Comparison of ENCODE assay signal across 9 cellular contexts in genomic region chr16:50697421-50697715, GRCh38. TPM values are rescaled to one million over a fixed set of nuclear protein-coding genes. Genes with fewer than 3 reads are reported as not detected.
DNase-seq lines count a peak whose midpoint lies in the region; ATAC-seq and TF ChIP-seq lines count a peak whose summit lies in the region.
"Had no signal": no experiment of that assay in that cellular context is flagged by ENCODE, and none has a peak within 500 bp of the region (broad histone marks: within the 10 kb centered on the region; RNA-seq: fewer than 3 reads in every experiment).

No MANE protein-coding gene starts in this region.

- no peaks in the 10 kb centered on the region for H3K9me3 ChIP-seq in CD8-positive, alpha-beta T cell (ENCODE audit: low read length)
- H3K9me3 ChIP-seq in Peyer's patch (no peaks in the 10 kb centered on the region), psoas muscle (no peaks in the 10 kb centered on the region)

- no peak for ATAC-seq in CD8-positive, alpha-beta T cell
- no peak for ATAC-seq in psoas muscle
- no peak for ATAC-seq in GM19395 (IDR thresholded peaks at IDR 0.05; ENCODE audit: unreplicated experiment)
- ATAC-seq in WTC11, result no peak

- WGBS in psoas muscle, 3 donors, result 89 to 99% (median 93%) methylated on average over 5 of the region's 5 CpGs

- H3K36me3 ChIP-seq in CD8-positive, alpha-beta T cell (ENCODE audit: insufficient read depth, low read length), result no peaks in the 10 kb centered on the region
- no peaks in the 10 kb centered on the region for H3K36me3 ChIP-seq in Peyer's patch
- no peaks in the 10 kb centered on the region for H3K36me3 ChIP-seq in psoas muscle (ENCODE audit: insufficient read depth in 1 of 2, low read depth in 1 of 2)

- TF ChIP-seq POLR2A in Peyer's patch (IDR thresholded peaks at IDR 0.05), result no peak

- peaks cover 43% of the 10 kb centered on the region for H3K4me1 ChIP-seq in CD8-positive, alpha-beta T cell (ENCODE audit: insufficient read depth, low read length)
- H3K4me1 ChIP-seq in Peyer's patch (peaks cover 7 to 38% (median 19%) of the 10 kb centered on the region in 4 donors), psoas muscle (peaks cover 39% of the 10 kb centered on the region)

- H3K27ac Mint-ChIP-seq in CD8-positive, alpha-beta T cell, result peak overlapping the region; percentile 89
- no peak overlapping the region for H3K27ac Mint-ChIP-seq in WTC11

- CTCF ChIA-PET in CD8-positive, alpha-beta T cell (lab: Charles Lee), result interaction anchor here (1.4 kb wide), 1 partner anchor 11 kb away, joined by 5 read pairs; no protein-coding TSS in a partner anchor
- CTCF ChIA-PET in WTC11 (lab: Charles Lee), result interaction anchor here (1.0 kb wide), 1 partner anchor 23 kb away, joined by 3 read pairs; no protein-coding TSS in a partner anchor

- no peaks in the 10 kb centered on the region for H3K27me3 ChIP-seq in CD8-positive, alpha-beta T cell (ENCODE audit: insufficient read depth, low read length)
- H3K27me3 ChIP-seq in Peyer's patch, result no peaks in the 10 kb centered on the region
- no peaks in the 10 kb centered on the region for H3K27me3 ChIP-seq in psoas muscle (ENCODE audit: insufficient read depth in 3 of 3, low read length in 2 of 3)

- peak overlapping the region; percentile 88 for H3K4me3 Mint-ChIP-seq in CD8-positive, alpha-beta T cell
- H3K4me3 Mint-ChIP-seq in WTC11, result no peak overlapping the region

- no peak overlapping the region for H3K4me3 ChIP-seq in CD8-positive, alpha-beta T cell (ENCODE audit: low read depth, low read length)
- H3K4me3 ChIP-seq in Peyer's patch (peak overlapping the region in 1 of 4 donors; percentile 37), psoas muscle (no peak overlapping the region)

- H3K4me1 Mint-ChIP-seq in CD8-positive, alpha-beta T cell (ENCODE audit: low read depth), result peaks cover 44% of the 10 kb centered on the region
- H3K4me1 Mint-ChIP-seq in WTC11, result no peaks in the 10 kb centered on the region

- no peak overlapping the region for H3K27ac ChIP-seq in CD8-positive, alpha-beta T cell (ENCODE audit: low read depth, low read length)
- H3K27ac ChIP-seq in Peyer's patch, result peak overlapping the region; percentile 61 to 77 (median 70)
- peak overlapping the region; percentile 59 for H3K27ac ChIP-seq in epithelial cell of prostate
- H3K27ac ChIP-seq in psoas muscle, result peak overlapping the region; percentile 67

- TF ChIP-seq CTCF in CD8-positive, alpha-beta T cell (IDR thresholded peaks at IDR 0.05), result no peak
- TF ChIP-seq CTCF in Peyer's patch (IDR thresholded peaks at IDR 0.05), result no peak
- no peak for TF ChIP-seq CTCF in psoas muscle (IDR thresholded peaks at IDR 0.05)
- TF ChIP-seq CTCF in WTC11 (IDR thresholded peaks at IDR 0.05), result no peak

- intact Hi-C loops in CD8-positive, alpha-beta T cell (cut with DNase I, micrococcal nuclease), result no loop called here
- intact Hi-C loops in psoas muscle (cut with DNase I), result loop anchor here in 1 of 2 donors (10.0 kb wide), 1 partner anchor 107 kb away; no protein-coding TSS in a partner anchor

- POLR2A ChIA-PET in CD8-positive, alpha-beta T cell (lab: Charles Lee), result no interaction called here
- POLR2A ChIA-PET in WTC11 (lab: Charles Lee), result no interaction called here

- H3K9me3 Mint-ChIP-seq in CD8-positive, alpha-beta T cell, result no peaks in the 10 kb centered on the region
- H3K9me3 Mint-ChIP-seq in WTC11, result no peaks in the 10 kb centered on the region

- H3K27me3 Mint-ChIP-seq in CD8-positive, alpha-beta T cell (ENCODE audit: low read depth), result peaks cover 6% of the 10 kb centered on the region
- peaks cover 23% of the 10 kb centered on the region for H3K27me3 Mint-ChIP-seq in WTC11 (ENCODE audit: low read depth)

- no peaks in the 10 kb centered on the region for H3K36me3 Mint-ChIP-seq in CD8-positive, alpha-beta T cell
- H3K36me3 Mint-ChIP-seq in WTC11, result no peaks in the 10 kb centered on the region

- no peak for DNase-seq in CD8-positive, alpha-beta T cell
- DNase-seq in Peyer's patch, result no peak
- no peak for DNase-seq in epithelial cell of prostate (ENCODE audit: low read depth, low spot score)
- no peak for DNase-seq in psoas muscle
- DNase-seq in midbrain (lab: John Stamatoyannopoulos, UW), result no peak
- DNase-seq in NCI-H1092 (lab: John Stamatoyannopoulos, UW), result no peak
- no peak for DNase-seq in WTC11 (ENCODE audit: low spot score)
- DNase-seq: stimulated activated CD4-positive, alpha-beta T cell treated with anti-CD3 and anti-CD28 coated beads, Interleukin-4, amount 100 ng/mL, for 1 hour had no signal

TF ChIP-seq in WTC11, 78 proteins besides CTCF, POLR2A, EP300 and RAD21:
- TF ChIP-seq TEAD4 (CRISPR knock-in tag; IDR thresholded peaks at IDR 0.05), result no peak
- no peak for TF ChIP-seq NR3C1 (CRISPR knock-in tag; conservative IDR thresholded peaks at IDR 0.05; ENCODE audit: low read depth)
- no peak for TF ChIP-seq RELA (CRISPR knock-in tag; IDR thresholded peaks at IDR 0.05; ENCODE audit: borderline replicate concordance)
- TF ChIP-seq NFYB (CRISPR knock-in tag; conservative IDR thresholded peaks at IDR 0.05; ENCODE audit: low read depth), result no peak
- no peak for TF ChIP-seq SP1 (CRISPR knock-in tag; conservative IDR thresholded peaks at IDR 0.05)
- TF ChIP-seq, protein P1, sequence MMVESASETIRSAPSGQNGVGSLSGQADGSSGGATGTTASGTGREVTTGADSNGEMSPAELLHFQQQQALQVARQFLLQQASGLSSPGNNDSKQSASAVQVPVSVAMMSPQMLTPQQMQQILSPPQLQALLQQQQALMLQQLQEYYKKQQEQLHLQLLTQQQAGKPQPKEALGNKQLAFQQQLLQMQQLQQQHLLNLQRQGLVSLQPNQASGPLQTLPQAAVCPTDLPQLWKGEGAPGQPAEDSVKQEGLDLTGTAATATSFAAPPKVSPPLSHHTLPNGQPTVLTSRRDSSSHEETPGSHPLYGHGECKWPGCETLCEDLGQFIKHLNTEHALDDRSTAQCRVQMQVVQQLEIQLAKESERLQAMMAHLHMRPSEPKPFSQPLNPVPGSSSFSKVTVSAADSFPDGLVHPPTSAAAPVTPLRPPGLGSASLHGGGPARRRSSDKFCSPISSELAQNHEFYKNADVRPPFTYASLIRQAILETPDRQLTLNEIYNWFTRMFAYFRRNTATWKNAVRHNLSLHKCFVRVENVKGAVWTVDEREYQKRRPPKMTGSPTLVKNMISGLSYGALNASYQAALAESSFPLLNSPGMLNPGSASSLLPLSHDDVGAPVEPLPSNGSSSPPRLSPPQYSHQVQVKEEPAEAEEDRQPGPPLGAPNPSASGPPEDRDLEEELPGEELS (CRISPR knock-in tag; IDR thresholded peaks at IDR 0.05), result no peak
- TF ChIP-seq ZBTB21 (CRISPR knock-in tag; IDR thresholded peaks at IDR 0.05; ENCODE audit: borderline replicate concordance), result no peak
- TF ChIP-seq GABPB1 (CRISPR knock-in tag; IDR thresholded peaks at IDR 0.05), result no peak
- no peak for TF ChIP-seq PRDM15 (CRISPR knock-in tag; IDR thresholded peaks at IDR 0.05)

RNA-seq across cellular contexts. Expression of gene NOD2, which starts 4.0 kb away (rescaled TPM):
- under 1 TPM; 0.86 to 0.90 TPM for total RNA-seq in CD8-positive, alpha-beta T cell
- total RNA-seq in Peyer's patch (1 to 10 TPM in 2 of 4 donors, not detected in 2; 1.7 to 4.1 TPM), psoas muscle (under 1 TPM; 0.21 to 0.74 (median 0.42) TPM), WTC11 (2021) (0.11 to 0.60 TPM (median 0.34 TPM) in 3 replicates)
- under 1 TPM; 0.07 to 0.25 (median 0.21) TPM for polyA plus RNA-seq in psoas muscle

RNA-seq across cellular contexts. Expression of gene SNX20, which starts 16.3 kb away (rescaled TPM):
- total RNA-seq in CD8-positive, alpha-beta T cell, result 10 to 100 TPM; 18.6 to 20.1 TPM
- total RNA-seq in Peyer's patch, result 10 to 100 TPM in 1 of 4 donors, 1 to 10 TPM in 3; 1.3 to 10.7 (median 2.3) TPM
- 1 to 10 TPM in 2 of 4 donors, under 1 TPM in 2; 0.78 to 1.8 (median 1.3) TPM for total RNA-seq in psoas muscle
- polyA plus RNA-seq in psoas muscle, result 1 to 10 TPM in 2 of 3 donors, under 1 TPM in 1; 0.82 to 2.1 (median 1.1) TPM
- total RNA-seq in WTC11 (2021), result 0.14 TPM in 1 of 3 replicates, not detected in the others

RNA-seq across cellular contexts. Expression of gene CYLD, which starts 44.5 kb away (rescaled TPM):
- total RNA-seq in CD8-positive, alpha-beta T cell, result 100 to 1,000 TPM; 341 TPM
- total RNA-seq in Peyer's patch, result 10 to 100 TPM; 24.3 to 56.1 (median 30.0) TPM
- total RNA-seq in psoas muscle, result 100 to 1,000 TPM in 1 of 4 donors, 10 to 100 TPM in 3; 46.9 to 103 (median 61.9) TPM
- polyA plus RNA-seq in psoas muscle, result 10 to 100 TPM; 20.1 to 64.1 (median 22.7) TPM
- total RNA-seq in WTC11 (2021), result 9.4 to 10.8 TPM (median 9.6 TPM) in 3 replicates
